Comparison of ENCODE assay signal across 8 cellular contexts in genomic region chr4:56958111-56958517, GRCh38. TPM values are rescaled to one million over a fixed set of nuclear protein-coding genes. Genes with fewer than 3 reads are reported as not detected.
DNase-seq lines count a peak whose midpoint lies in the region; ATAC-seq and TF ChIP-seq lines count a peak whose summit lies in the region.

No MANE protein-coding gene starts in this region.

- H3K27me3 Mint-ChIP-seq in naive thymus-derived CD8-positive, alpha-beta T cell: no peaks in the 10 kb centered on the region

- no peak for TF ChIP-seq CTCF in gastroesophageal sphincter (IDR thresholded peaks at IDR 0.05)

- 4 to 37% methylated on average over 7 of the region's 7 CpGs for WGBS in gastroesophageal sphincter (ENCODE audit: low coverage in 1 of 2), 2 donors

- H3K27ac Mint-ChIP-seq in naive thymus-derived CD8-positive, alpha-beta T cell: peak overlapping the region in 1 of 10 donors; percentile 14

- peak; percentile 98 for DNase-seq in SIG-M5 treated with dmso at 0.1 percent for 504 hours (lab: John Stamatoyannopoulos, UW; ENCODE audit: unreplicated experiment)
- peak in 8 of 10 donors; percentile 35 to 94 (median 58) for DNase-seq in posterior cingulate gyrus
- no peak for DNase-seq in naive thymus-derived CD8-positive, alpha-beta T cell

- no peak for TF ChIP-seq RAD21 in Ishikawa (IDR thresholded peaks at IDR 0.05; ENCODE audit: low read depth)

- peaks cover 0 to 19% (median 6%) of the 10 kb centered on the region in 3 donors for H3K36me3 Mint-ChIP-seq in naive thymus-derived CD8-positive, alpha-beta T cell

- no peaks in the 10 kb centered on the region for H3K27me3 ChIP-seq in gastroesophageal sphincter

- no peaks in the 10 kb centered on the region for H3K9me3 Mint-ChIP-seq in naive thymus-derived CD8-positive, alpha-beta T cell

- TF ChIP-seq EP300 in Ishikawa (IDR thresholded peaks at IDR 0.05; ENCODE audit: borderline replicate concordance) (peak; percentile 61; the same call in 1 of the 2 replicates), gastroesophageal sphincter (IDR thresholded peaks at IDR 0.05) (no peak)

- no peak for TF ChIP-seq POLR2A in gastroesophageal sphincter (IDR thresholded peaks at IDR 0.05)

- intact Hi-C loops in posterior cingulate gyrus (cut with DNase I): loop anchor here (2.0 kb wide), 1 partner anchor 17 kb away; no protein-coding TSS in a partner anchor

- no peaks in the 10 kb centered on the region for H3K9me3 ChIP-seq in gastroesophageal sphincter

- POLR2A ChIA-PET in naive thymus-derived CD8-positive, alpha-beta T cell (lab: Charles Lee): no interaction called here

- no peak overlapping the region for H3K4me3 ChIP-seq in gastroesophageal sphincter

- H3K4me1 ChIP-seq in gastroesophageal sphincter: peaks cover 0 to 12% (median 4%) of the 10 kb centered on the region in 3 donors

- peak overlapping the region in 1 of 4 donors; percentile 30 for H3K27ac ChIP-seq in gastroesophageal sphincter

- H3K4me3 Mint-ChIP-seq in naive thymus-derived CD8-positive, alpha-beta T cell: no peak overlapping the region

- peak; percentile 98 for ATAC-seq in gastroesophageal sphincter
- no peak for ATAC-seq in HG03457 (IDR thresholded peaks at IDR 0.05; ENCODE audit: unreplicated experiment)
- ATAC-seq in naive thymus-derived CD8-positive, alpha-beta T cell: no peak
- no peak for ATAC-seq in HG03439 (IDR thresholded peaks at IDR 0.05; ENCODE audit: unreplicated experiment)
- ATAC-seq in HG03039 (IDR thresholded peaks at IDR 0.05; ENCODE audit: unreplicated experiment): no peak

- H3K4me1 Mint-ChIP-seq in naive thymus-derived CD8-positive, alpha-beta T cell: peaks cover 0 to 2% (median 0%) of the 10 kb centered on the region in 4 donors

- H3K36me3 ChIP-seq in gastroesophageal sphincter: peaks cover 0 to 28% of the 10 kb centered on the region in 2 donors

TF ChIP-seq in Ishikawa, 13 proteins besides CTCF, POLR2A, EP300 and RAD21:
- peak; percentile 62 for TF ChIP-seq TCF12 (IDR thresholded peaks at IDR 0.05; ENCODE audit: low read depth)
- TF ChIP-seq REST (IDR thresholded peaks at IDR 0.05; ENCODE audit: low read depth): no peak
- peak; percentile 91 for TF ChIP-seq YY1 (IDR thresholded peaks at IDR 0.05; ENCODE audit: low read depth)
- no peak for TF ChIP-seq TAF1 (IDR thresholded peaks at IDR 0.05; ENCODE audit: low read depth)
- TF ChIP-seq USF1 (IDR thresholded peaks at IDR 0.05): peak; percentile 38; the same call in 1 of the 2 replicates
- TF ChIP-seq TEAD4 (IDR thresholded peaks at IDR 0.05): peak; percentile 53
- peak; percentile 96 for TF ChIP-seq CEBPB (IDR thresholded peaks at IDR 0.05)
- TF ChIP-seq CREB1 (IDR thresholded peaks at IDR 0.05; ENCODE audit: low read depth): no peak
- TF ChIP-seq FOXM1 (IDR thresholded peaks at IDR 0.05; ENCODE audit: borderline replicate concordance, low read depth): no peak
- peak; percentile 85 for TF ChIP-seq NFIC (IDR thresholded peaks at IDR 0.05)
- no peak for TF ChIP-seq EGR1 (IDR thresholded peaks at IDR 0.05)
- no peak for TF ChIP-seq ZBTB7A (IDR thresholded peaks at IDR 0.05; ENCODE audit: low read depth)
- peak; percentile 45; the same call in 1 of the 2 replicates for TF ChIP-seq MAX (IDR thresholded peaks at IDR 0.05)

RNA-seq across cellular contexts. Expression of gene NOA1, which starts 19.3 kb away (rescaled TPM):
- 10 to 100 TPM; 15.3 to 25.8 (median 21.0) TPM for total RNA-seq in gastroesophageal sphincter
- total RNA-seq in naive thymus-derived CD8-positive, alpha-beta T cell: 10 to 100 TPM; 21.5 to 23.8 TPM
- 10 to 100 TPM; 17.8 to 24.6 (median 20.6) TPM for polyA plus RNA-seq in naive thymus-derived CD8-positive, alpha-beta T cell

RNA-seq across cellular contexts. Expression of gene POLR2B, which starts 20.6 kb away (rescaled TPM):
- 100 to 1,000 TPM in 2 of 4 donors, 10 to 100 TPM in 2; 82.4 to 128 (median 110) TPM for total RNA-seq in gastroesophageal sphincter
- total RNA-seq in naive thymus-derived CD8-positive, alpha-beta T cell: 100 to 1,000 TPM; 120 to 138 TPM
- 10 to 100 TPM; 45.5 to 64.5 (median 45.7) TPM for polyA plus RNA-seq in naive thymus-derived CD8-positive, alpha-beta T cell

RNA-seq across cellular contexts. Expression of gene REST, which starts 50.4 kb away (rescaled TPM):
- total RNA-seq in gastroesophageal sphincter: 10 to 100 TPM; 32.8 to 41.1 (median 39.5) TPM
- 10 to 100 TPM; 77.6 to 80.4 TPM for total RNA-seq in naive thymus-derived CD8-positive, alpha-beta T cell
- 100 to 1,000 TPM; 139 to 155 (median 149) TPM for polyA plus RNA-seq in naive thymus-derived CD8-positive, alpha-beta T cell

Comparison
In these comparisons a context has a peak if more than half of its experiments do, and no peak if none do; other contexts are left out.
1. DNase-seq: peak in SIG-M5 treated with dmso at 0.1 percent for 504 hours (single experiment) and posterior cingulate gyrus (8 of 10); none in naive thymus-derived CD8-positive, alpha-beta T cell (0 of 10).